Comparison of ENCODE assay signal across 8 cellular contexts in genomic region chr6:2931970-2932748, GRCh38. TPM values are rescaled to one million over a fixed set of nuclear protein-coding genes. Genes with fewer than 3 reads are reported as not detected.
A peak's percentile ranks its signal among the peaks of the same experiment; 100 is the strongest.
DNase-seq lines count a peak whose midpoint lies in the region; ATAC-seq and TF ChIP-seq lines count a peak whose summit lies in the region.

No MANE protein-coding gene starts in this region.

- no peak overlapping the region for H3K4me3 Mint-ChIP-seq in activated naive CD4-positive, alpha-beta T cell treated with anti-CD3 and anti-CD28 coated beads, Interleukin-2, amount 50 U/mL, for 24 hours

- H3K4me3 ChIP-seq in NB4 (ENCODE audit: low read depth, low read length), result no peak overlapping the region
- H3K4me3 ChIP-seq in upper lobe of right lung, result no peak overlapping the region

- TF ChIP-seq CTCF in NB4 (IDR thresholded peaks at IDR 0.05; ENCODE audit: low read depth, low read length) (peak; percentile 99), upper lobe of right lung (IDR thresholded peaks at IDR 0.05) (peak; percentile 98)

- CTCF ChIA-PET in HEK293T (lab: Yijun Ruan, JAX), result interaction anchor here (0.7 to 3.5 kb wide), 11 partner anchors 8 to 194 kb away, joined by 3 to 25 read pairs (median 3); no protein-coding TSS in a partner anchor

- POLR2A ChIA-PET in HEK293T (lab: Yijun Ruan, JAX), result interaction anchor here (1.0 to 2.1 kb wide), 4 partner anchors 57 to 141 kb away, joined by 3 to 12 read pairs (median 4); no protein-coding TSS in a partner anchor

- H3K27me3 Mint-ChIP-seq in activated naive CD4-positive, alpha-beta T cell treated with anti-CD3 and anti-CD28 coated beads, Interleukin-2, amount 50 U/mL, for 24 hours, result no peaks in the 10 kb centered on the region

- no peaks in the 10 kb centered on the region for H3K27me3 ChIP-seq in upper lobe of right lung

- H3K9me3 ChIP-seq in upper lobe of right lung, result no peaks in the 10 kb centered on the region

- DNase-seq in ELF-1 (ENCODE audit: low read depth, low spot score) (peak; percentile 97), HEK293T (ENCODE audit: extremely low spot score) (peak; percentile 84), NB4 (ENCODE audit: low read depth) (peak; percentile 80), Right ventricle myocardium inferior (ENCODE audit: missing footprints) (no peak), posterior cingulate gyrus (peak; percentile 58 to 96 (median 85)), upper lobe of right lung (peak; percentile 75)

- TF ChIP-seq POLR2A in NB4 (IDR thresholded peaks at IDR 0.05; ENCODE audit: extremely low read depth, insufficient read length), result no peak

- peaks cover 3% of the 10 kb centered on the region for H3K36me3 Mint-ChIP-seq in activated naive CD4-positive, alpha-beta T cell treated with anti-CD3 and anti-CD28 coated beads, Interleukin-2, amount 50 U/mL, for 24 hours

- intact Hi-C loops in Right ventricle myocardium inferior (cut with DNase I) (loop anchor here (1.0 to 10.0 kb wide), 3 partner anchors 53 to 141 kb away; no protein-coding TSS in a partner anchor), posterior cingulate gyrus (cut with DNase I) (loop anchor here (1.0 to 10.0 kb wide), 2 partner anchors 86 to 157 kb away; no protein-coding TSS in a partner anchor), upper lobe of right lung (cut with DNase I) (loop anchor here (10.0 kb wide), 2 partner anchors 87 to 137 kb away; partner anchors contain the start of gene SERPINB1)

- peaks cover 4% of the 10 kb centered on the region for H3K4me1 ChIP-seq in upper lobe of right lung

- ATAC-seq in SK-N-SH treated with all-trans-retinoic acid at 6 μM for 48 hours (peak; percentile 99), Right ventricle myocardium inferior (peak; percentile 96), upper lobe of right lung (peak; percentile 99)

- H3K27ac Mint-ChIP-seq in activated naive CD4-positive, alpha-beta T cell treated with anti-CD3 and anti-CD28 coated beads, Interleukin-2, amount 50 U/mL, for 24 hours, result peak overlapping the region; percentile 47

- H3K4me1 Mint-ChIP-seq in activated naive CD4-positive, alpha-beta T cell treated with anti-CD3 and anti-CD28 coated beads, Interleukin-2, amount 50 U/mL, for 24 hours, result peaks cover 23% of the 10 kb centered on the region

- no peak overlapping the region for H3K27ac ChIP-seq in upper lobe of right lung

- H3K9me3 Mint-ChIP-seq in activated naive CD4-positive, alpha-beta T cell treated with anti-CD3 and anti-CD28 coated beads, Interleukin-2, amount 50 U/mL, for 24 hours, result no peaks in the 10 kb centered on the region

- no peaks in the 10 kb centered on the region for H3K36me3 ChIP-seq in upper lobe of right lung

TF ChIP-seq in HEK293T, 16 proteins besides CTCF, POLR2A, EP300 and RAD21:
- TF ChIP-seq FOXM1 (IDR thresholded peaks at IDR 0.05; ENCODE audit: borderline replicate concordance) (no peak), NFRKB (IDR thresholded peaks at IDR 0.05) (no peak), FOXA1 (IDR thresholded peaks at IDR 0.05) (no peak), FOXK2 (IDR thresholded peaks at IDR 0.05) (no peak), HDGF (IDR thresholded peaks at IDR 0.05; ENCODE audit: borderline replicate concordance) (no peak), CTBP1 (IDR thresholded peaks at IDR 0.05; ENCODE audit: borderline replicate concordance) (0 out of 2 replicates have a peak, but pooled peaks have one; percentile 32), SUZ12 (IDR thresholded peaks at IDR 0.05) (no peak), SP1 (IDR thresholded peaks at IDR 0.05) (no peak), ARNT (IDR thresholded peaks at IDR 0.05) (no peak), BHLHE40 (IDR thresholded peaks at IDR 0.05; ENCODE audit: borderline replicate concordance) (no peak), L3MBTL2 (conservative IDR thresholded peaks at IDR 0.05) (no peak), ZNF384 (IDR thresholded peaks at IDR 0.05) (no peak), LEF1 (IDR thresholded peaks at IDR 0.05; ENCODE audit: borderline replicate concordance) (no peak), ELF4 (IDR thresholded peaks at IDR 0.05) (no peak), TARDBP (IDR thresholded peaks at IDR 0.05) (no peak)
- TF ChIP-seq, protein P1, sequence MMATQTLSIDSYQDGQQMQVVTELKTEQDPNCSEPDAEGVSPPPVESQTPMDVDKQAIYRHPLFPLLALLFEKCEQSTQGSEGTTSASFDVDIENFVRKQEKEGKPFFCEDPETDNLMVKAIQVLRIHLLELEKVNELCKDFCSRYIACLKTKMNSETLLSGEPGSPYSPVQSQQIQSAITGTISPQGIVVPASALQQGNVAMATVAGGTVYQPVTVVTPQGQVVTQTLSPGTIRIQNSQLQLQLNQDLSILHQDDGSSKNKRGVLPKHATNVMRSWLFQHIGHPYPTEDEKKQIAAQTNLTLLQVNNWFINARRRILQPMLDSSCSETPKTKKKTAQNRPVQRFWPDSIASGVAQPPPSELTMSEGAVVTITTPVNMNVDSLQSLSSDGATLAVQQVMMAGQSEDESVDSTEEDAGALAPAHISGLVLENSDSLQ (IDR thresholded peaks at IDR 0.05), result peak; percentile 51; the same call in 1 of the 2 replicates

TF ChIP-seq in SK-N-SH treated with all-trans-retinoic acid at 6 μM for 48 hours, 23 proteins besides CTCF, POLR2A, EP300 and RAD21:
- TF ChIP-seq TOX (CRISPR knock-in tag; IDR thresholded peaks at IDR 0.05; ENCODE audit: borderline replicate concordance) (peak; percentile 68; the same call in 1 of the 2 replicates), ESRRG (CRISPR knock-in tag; IDR thresholded peaks at IDR 0.05) (no peak), SNAI2 (CRISPR knock-in tag; IDR thresholded peaks at IDR 0.05) (peak; percentile 93; the same call in 1 of the 2 replicates), RARB (CRISPR knock-in tag; IDR thresholded peaks at IDR 0.05) (0 out of 2 replicates have a peak, but pooled peaks have one; percentile 50), ISL1 (CRISPR knock-in tag; IDR thresholded peaks at IDR 0.05) (peak; percentile 59), GLIS3 (CRISPR knock-in tag; IDR thresholded peaks at IDR 0.05) (no peak)
- TF ChIP-seq, protein P2, sequence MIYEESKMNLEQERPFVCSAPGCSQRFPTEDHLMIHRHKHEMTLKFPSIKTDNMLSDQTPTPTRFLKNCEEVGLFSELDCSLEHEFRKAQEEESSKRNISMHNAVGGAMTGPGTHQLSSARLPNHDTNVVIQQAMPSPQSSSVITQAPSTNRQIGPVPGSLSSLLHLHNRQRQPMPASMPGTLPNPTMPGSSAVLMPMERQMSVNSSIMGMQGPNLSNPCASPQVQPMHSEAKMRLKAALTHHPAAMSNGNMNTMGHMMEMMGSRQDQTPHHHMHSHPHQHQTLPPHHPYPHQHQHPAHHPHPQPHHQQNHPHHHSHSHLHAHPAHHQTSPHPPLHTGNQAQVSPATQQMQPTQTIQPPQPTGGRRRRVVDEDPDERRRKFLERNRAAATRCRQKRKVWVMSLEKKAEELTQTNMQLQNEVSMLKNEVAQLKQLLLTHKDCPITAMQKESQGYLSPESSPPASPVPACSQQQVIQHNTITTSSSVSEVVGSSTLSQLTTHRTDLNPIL (CRISPR knock-in tag; IDR thresholded peaks at IDR 0.05; ENCODE audit: low read depth), result no peak
TF ChIP-seq in SK-N-SH treated with all-trans-retinoic acid at 6 μM for 48 hours: peak in this region for 4.

RNA-seq across cellular contexts. Expression of gene SERPINB9, which starts 29.1 kb away (rescaled TPM):
- total RNA-seq in Right ventricle myocardium inferior (3.2 TPM), upper lobe of right lung (12.4 TPM)

RNA-seq across cellular contexts. Expression of gene SERPINB6, which starts 39.2 kb away (rescaled TPM):
- total RNA-seq in Right ventricle myocardium inferior, result 275 TPM
- 157 TPM for total RNA-seq in upper lobe of right lung
